11 cellular contexts compared by ENCODE assay signal in genomic region chr6:32179746-32180405, GRCh38. TPM values are rescaled to one million over a fixed set of nuclear protein-coding genes. Genes with fewer than 3 reads are reported as not detected.
DNase-seq lines count a peak whose midpoint lies in the region; ATAC-seq and TF ChIP-seq lines count a peak whose summit lies in the region.
"Had no signal": no experiment of that assay in that cellular context is flagged by ENCODE, and none has a peak within 500 bp of the region (broad histone marks: within the 10 kb centered on the region; RNA-seq: fewer than 3 reads in every experiment).

No MANE protein-coding gene starts in this region.

- H3K9ac ChIP-seq in Karpas-422 (ENCODE audit: low read length) (peak overlapping the region; percentile 88), duodenal mucosa (ENCODE audit: low read depth in 1 of 2, low read length in 2 of 2) (peak overlapping the region; percentile 81 to 95)

- TF ChIP-seq CTCF in CD8-positive, alpha-beta T cell (IDR thresholded peaks at IDR 0.05) = no peak
- TF ChIP-seq CTCF in osteoblast (IDR thresholded peaks at IDR 0.05; ENCODE audit: extremely low read depth, low read depth, low read length) = no peak

- H4K20me1 ChIP-seq in Karpas-422 (ENCODE audit: insufficient read depth, low read depth, low read length) = no peaks in the 10 kb centered on the region
- H4K20me1 ChIP-seq in osteoblast (ENCODE audit: insufficient read depth, low read length) = no peaks in the 10 kb centered on the region

- POLR2A ChIA-PET in CD8-positive, alpha-beta T cell (lab: Charles Lee) = interaction anchor here (1.2 to 5.7 kb wide), 3 partner anchors 11 to 16 kb away, joined by 6 to 95 read pairs (median 8); partner anchors contain the start of genes GPSM3 and PBX2

- peaks cover 57% of the 10 kb centered on the region for H3K4me1 Mint-ChIP-seq in CD8-positive, alpha-beta T cell (ENCODE audit: low read depth)

- intact Hi-C loops in CD8-positive, alpha-beta T cell (cut with DNase I, micrococcal nuclease) = loop anchor here (5.0 to 10.0 kb wide), 7 partner anchors 223 to 1563 kb away; partner anchors contain the start of genes ABHD16A (in 1 of the 2), B3GALT4 (in 1 of the 2), CSNK2B (in 1 of the 2) and LY6G5B (in 1 of the 2)

- H3K27me3 ChIP-seq in CD8-positive, alpha-beta T cell (ENCODE audit: insufficient read depth, low read length) = no peaks in the 10 kb centered on the region
- H3K27me3 ChIP-seq in Karpas-422 (ENCODE audit: low read length) (no peaks in the 10 kb centered on the region), duodenal mucosa (ENCODE audit: control insufficient read depth in 1 of 2, insufficient read depth in 2 of 2, low read length in 2 of 2) (no peaks in the 10 kb centered on the region), osteoblast (ENCODE audit: insufficient read depth, low read length) (no peaks in the 10 kb centered on the region)
- H3K27me3 ChIP-seq: ovary had no signal

- peak overlapping the region; percentile 93 for H3K4me3 Mint-ChIP-seq in CD8-positive, alpha-beta T cell

- peaks cover 53% of the 10 kb centered on the region for H3K36me3 Mint-ChIP-seq in CD8-positive, alpha-beta T cell

- H3K79me2 ChIP-seq in Karpas-422 (ENCODE audit: low read length) (peaks cover 34% of the 10 kb centered on the region), osteoblast (ENCODE audit: insufficient read depth, low read length) (peaks cover 21% of the 10 kb centered on the region)

- ATAC-seq in CD8-positive, alpha-beta T cell = no peak
- no peak for ATAC-seq in HG03139 (IDR thresholded peaks at IDR 0.05; ENCODE audit: unreplicated experiment)
- ATAC-seq in HG03520 (IDR thresholded peaks at IDR 0.05; ENCODE audit: unreplicated experiment) = no peak

- H2AFZ ChIP-seq in Karpas-422 (ENCODE audit: low read length) (no peak overlapping the region), osteoblast (ENCODE audit: low read length) (no peak overlapping the region)

- H3K9me3 ChIP-seq in CD8-positive, alpha-beta T cell (ENCODE audit: low read length) = no peaks in the 10 kb centered on the region
- H3K9me3 ChIP-seq in Karpas-422 (ENCODE audit: low read length) = no peaks in the 10 kb centered on the region
- H3K9me3 ChIP-seq in duodenal mucosa (ENCODE audit: control insufficient read depth in 1 of 2, low read length in 2 of 2) = no peaks in the 10 kb centered on the region
- H3K9me3 ChIP-seq in osteoblast (ENCODE audit: low read depth, low read length) = no peaks in the 10 kb centered on the region
- H3K9me3 ChIP-seq: ovary had no signal

- no peaks in the 10 kb centered on the region for H3K9me2 ChIP-seq in Karpas-422 (replicated peaks; ENCODE audit: insufficient read depth, low read length)

- CTCF ChIA-PET in CD8-positive, alpha-beta T cell (lab: Charles Lee) = interaction anchor here (1.4 to 2.8 kb wide), 2 partner anchors 15 to 65 kb away, joined by 3 to 14 read pairs; no protein-coding TSS in a partner anchor

- peak overlapping the region; percentile 70 for H3K27ac Mint-ChIP-seq in CD8-positive, alpha-beta T cell

- no peaks in the 10 kb centered on the region for H3K27me3 Mint-ChIP-seq in CD8-positive, alpha-beta T cell (ENCODE audit: low read depth)

- peak overlapping the region; percentile 72 for H3K4me3 ChIP-seq in CD8-positive, alpha-beta T cell (ENCODE audit: low read depth, low read length)
- peak overlapping the region; percentile 87 for H3K4me3 ChIP-seq in Karpas-422 (ENCODE audit: low read length)
- H3K4me3 ChIP-seq in duodenal mucosa (ENCODE audit: low read depth in 1 of 2, low read length in 2 of 2) = peak overlapping the region; percentile 85 to 98
- no peak overlapping the region for H3K4me3 ChIP-seq in osteoblast (ENCODE audit: insufficient read depth, low read length)

- H3K36me3 ChIP-seq in CD8-positive, alpha-beta T cell (ENCODE audit: insufficient read depth, low read length) = peaks cover 18% of the 10 kb centered on the region
- H3K36me3 ChIP-seq in Karpas-422 (ENCODE audit: insufficient read depth, low read length) (peaks cover 7% of the 10 kb centered on the region), duodenal mucosa (ENCODE audit: control insufficient read depth in 1 of 2, insufficient read depth in 2 of 2, low read length in 2 of 2) (peaks cover 11 to 29% of the 10 kb centered on the region in 2 donors), osteoblast (ENCODE audit: insufficient read depth, low read length) (peaks cover 31% of the 10 kb centered on the region)
- H3K36me3 ChIP-seq: ovary had no signal

- no peak overlapping the region for H3K27ac ChIP-seq in CD8-positive, alpha-beta T cell (ENCODE audit: low read depth, low read length)
- H3K27ac ChIP-seq in Karpas-422 (ENCODE audit: low read length) (no peak overlapping the region; the same call in 1 of the 2 replicates), duodenal mucosa (ENCODE audit: low read depth, low read length) (no peak overlapping the region), osteoblast (ENCODE audit: low read depth, low read length) (no peak overlapping the region)

- H3K4me2 ChIP-seq in Karpas-422 (ENCODE audit: low read depth, low read length, poor library complexity, severe bottlenecking) (peak overlapping the region; percentile 71), osteoblast (ENCODE audit: insufficient read depth, low read length) (no peak overlapping the region)

- DNase-seq in CD8-positive, alpha-beta T cell = no peak
- DNase-seq in Karpas-422 (no peak), osteoblast (ENCODE audit: insufficient read length, low spot score, missing footprints) (peak; percentile 49), D341Med (ENCODE audit: low spot score) (no peak), DMS153 treated with DMSO at 0.1 percent for 48 hours (lab: John Stamatoyannopoulos, UW; ENCODE audit: unreplicated experiment) (no peak)
- DNase-seq: GDM1, RPMI8226 had no signal

- H3K9me3 Mint-ChIP-seq in CD8-positive, alpha-beta T cell = no peaks in the 10 kb centered on the region

- peaks cover 52% of the 10 kb centered on the region for H3K4me1 ChIP-seq in CD8-positive, alpha-beta T cell (ENCODE audit: insufficient read depth, low read length)
- H3K4me1 ChIP-seq in Karpas-422 (ENCODE audit: low read length) (peaks cover 34% of the 10 kb centered on the region), duodenal mucosa (ENCODE audit: control insufficient read depth in 1 of 2, insufficient read depth in 2 of 2, low read length in 2 of 2) (peaks cover 36 to 45% of the 10 kb centered on the region in 2 donors), osteoblast (ENCODE audit: insufficient read depth, low read length) (peaks cover 30% of the 10 kb centered on the region)

RNA-seq across cellular contexts. Expression of gene RNF5, which starts 1.7 kb away (rescaled TPM):
- 10 to 100 TPM in 1 of 2 experiments, 1 to 10 TPM in 1; 10.0 to 11.5 TPM for total RNA-seq in CD8-positive, alpha-beta T cell
- 73.5 and 78.5 TPM in 2 replicates for total RNA-seq in Karpas-422 (2014; rRNA removed; shearing (Covaris generic); ENCODE audit: low replicate concordance)
- 25.3 and 32.9 TPM in 2 replicates for total RNA-seq in osteoblast

RNA-seq across cellular contexts. Expression of gene AGPAT1, which starts 4.0 kb away (rescaled TPM):
- total RNA-seq in CD8-positive, alpha-beta T cell = 10 to 100 TPM; 12.4 to 13.7 TPM
- 54.8 and 74.5 TPM in 2 replicates for total RNA-seq in Karpas-422 (2014; rRNA removed; shearing (Covaris generic); ENCODE audit: low replicate concordance)
- 17.4 and 19.2 TPM in 2 replicates for total RNA-seq in osteoblast

RNA-seq across cellular contexts. Expression of gene AGER, which starts 4.2 kb away (rescaled TPM):
- total RNA-seq in CD8-positive, alpha-beta T cell = 10 to 100 TPM; 11.9 to 12.5 TPM
- total RNA-seq in Karpas-422 (2014; rRNA removed; shearing (Covaris generic); ENCODE audit: low replicate concordance) = 9.0 and 9.2 TPM in 2 replicates
- under 0.01 TPM in 2 replicates for total RNA-seq in osteoblast

RNA-seq across cellular contexts. Expression of gene PBX2, which starts 10.1 kb away (rescaled TPM):
- 10 to 100 TPM; 53.3 to 54.4 TPM for total RNA-seq in CD8-positive, alpha-beta T cell
- 51.7 and 84.0 TPM in 2 replicates for total RNA-seq in Karpas-422 (2014; rRNA removed; shearing (Covaris generic); ENCODE audit: low replicate concordance)
- total RNA-seq in osteoblast = 17.4 and 18.6 TPM in 2 replicates

RNA-seq across cellular contexts. Expression of gene GPSM3, which starts 12.6 kb away (rescaled TPM):
- total RNA-seq in CD8-positive, alpha-beta T cell = 100 to 1,000 TPM; 154 to 156 TPM
- total RNA-seq in Karpas-422 (2014; rRNA removed; shearing (Covaris generic); ENCODE audit: low replicate concordance) = 66.5 and 85.9 TPM in 2 replicates
- total RNA-seq in osteoblast = 0.88 and 1.1 TPM in 2 replicates

Comparison
In these comparisons a context has a peak if more than half of its experiments do, and no peak if none do; other contexts are left out.
1. RNA of gene AGER, which starts 4.2 kb away (total RNA-seq): 11.9 to 12.5 TPM in CD8-positive, alpha-beta T cell and 9.0 to 9.2 TPM in Karpas-422; under 0.01 TPM in osteoblast; every median in the first group is over 10 times any median in the second.